Comparison of ENCODE assay signal across 25 cellular contexts in genomic region chr7:50370884-50371283, GRCh38.
DNase-seq lines count a peak whose midpoint lies in the region; ATAC-seq and TF ChIP-seq lines count a peak whose summit lies in the region.
"Had no signal": no experiment of that assay in that cellular context is flagged by ENCODE, and none has a peak within 500 bp of the region (broad histone marks: within the 10 kb centered on the region; RNA-seq: fewer than 3 reads in every experiment).

No MANE protein-coding gene starts in this region.

- intact Hi-C loops in CD4-positive, alpha-beta memory T cell (cut with micrococcal nuclease), result no loop called here
- intact Hi-C loops in activated T-helper 1 cell treated with anti-CD3 and anti-CD28 coated beads, Interleukin-12 subunit alpha, Interleukin-12 subunit beta, Interleukin-2, Interleukin-4 antibody, amounts not matched to agents 30 ng/mL and 10 ng/mL and 1 ng/mL, durations not matched to agents 14 hours and 24 hours and 36 hours (cut with micrococcal nuclease), result loop anchor here (5.0 kb wide), 1 partner anchor 76 kb away; no protein-coding TSS in a partner anchor

- peaks cover 69 to 93% of the 10 kb centered on the region in 2 donors for H3K36me3 Mint-ChIP-seq in CD4-positive, alpha-beta memory T cell
- H3K36me3 Mint-ChIP-seq in activated T-helper 1 cell treated with anti-CD3 and anti-CD28 coated beads, Interleukin-12 subunit alpha, Interleukin-12 subunit beta, Interleukin-2, Interleukin-4 antibody, amounts not matched to agents 30 ng/mL and 10 ng/mL and 1 ng/mL, durations not matched to agents 14 hours and 24 hours and 36 hours (ENCODE audit: low read depth), result peaks cover 67% of the 10 kb centered on the region
- peaks cover 26 to 37% of the 10 kb centered on the region in 2 donors for H3K36me3 Mint-ChIP-seq in naive B cell

- peak; percentile 58 for DNase-seq in activated CD8-positive, alpha-beta memory T cell treated with anti-CD3 and anti-CD28 coated beads for 24 hours
- no peak for DNase-seq in activated CD8-positive, alpha-beta memory T cell treated with anti-CD3 and anti-CD28 coated beads, Interleukin-2, amount 50 U/mL, for 48 hours
- no peak for DNase-seq in CD4-positive, alpha-beta memory T cell
- DNase-seq in activated T-helper 1 cell treated with anti-CD3 and anti-CD28 coated beads, Interleukin-12 subunit alpha, Interleukin-12 subunit beta, Interleukin-2, Interleukin-4 antibody, amounts not matched to agents 30 ng/mL and 10 ng/mL and 1 ng/mL, durations not matched to agents 14 hours and 24 hours and 36 hours (ENCODE audit: low spot score), result no peak
- DNase-seq in naive B cell (no peak), H7 (no peak), tibial nerve (ENCODE audit: low spot score in 2 of 2) (no peak)
- DNase-seq: activated CD4-positive, alpha-beta T cell treated with anti-CD3 and anti-CD28 coated beads for 48 hours; DMS153; heart left ventricle; NCI-H1105 treated with DMSO at 0.1 percent for 48 hours; NCI-H2081; nephron progenitor cell; OCI-M1; sigmoid colon; stimulated activated CD8-positive, alpha-beta memory T cell treated with anti-CD3 and anti-CD28 coated beads, Interleukin-4, amount 100 ng/mL, for 48 hours; uterus had no signal

- POLR2A ChIA-PET in CD4-positive, alpha-beta memory T cell (lab: Charles Lee; ENCODE audit: partially characterized antibody), result interaction anchor here (1.3 to 40.8 kb wide), 8 partner anchors 8 to 188 kb away, joined by 3 to 2673 read pairs (median 25); partner anchors contain the start of gene IKZF1

- H3K27ac ChIP-seq in CD4-positive, alpha-beta memory T cell (ENCODE audit: low read depth, low read length), result peak overlapping the region; percentile 57
- H3K27ac ChIP-seq in tibial nerve, result no peak overlapping the region
- H3K27ac ChIP-seq: C4-2B, cardiac muscle cell, heart left ventricle, HL-60, sigmoid colon, suprapubic skin, uterus had no signal

- H3K4me1 ChIP-seq in CD4-positive, alpha-beta memory T cell (ENCODE audit: insufficient read depth, low read length), result peaks cover 97% of the 10 kb centered on the region
- H3K4me1 ChIP-seq in tibial nerve, result no peaks in the 10 kb centered on the region
- H3K4me1 ChIP-seq: sigmoid colon, suprapubic skin, uterus had no signal

- TF ChIP-seq EP300 in tibial nerve (IDR thresholded peaks at IDR 0.05), result no peak

- H3K4me1 Mint-ChIP-seq in CD4-positive, alpha-beta memory T cell, result peaks cover 75 to 97% (median 92%) of the 10 kb centered on the region in 4 donors
- H3K4me1 Mint-ChIP-seq in activated T-helper 1 cell treated with anti-CD3 and anti-CD28 coated beads, Interleukin-12 subunit alpha, Interleukin-12 subunit beta, Interleukin-2, Interleukin-4 antibody, amounts not matched to agents 30 ng/mL and 10 ng/mL and 1 ng/mL, durations not matched to agents 14 hours and 24 hours and 36 hours (ENCODE audit: low read depth), result peaks cover 100% of the 10 kb centered on the region
- peaks cover 49 to 72% (median 59%) of the 10 kb centered on the region in 3 donors for H3K4me1 Mint-ChIP-seq in naive B cell
- H3K4me1 Mint-ChIP-seq: nephron progenitor cell had no signal

- TF ChIP-seq CTCF in tibial nerve (IDR thresholded peaks at IDR 0.05), result no peak

- no peaks in the 10 kb centered on the region for H3K27me3 Mint-ChIP-seq in CD4-positive, alpha-beta memory T cell
- H3K27me3 Mint-ChIP-seq in activated T-helper 1 cell treated with anti-CD3 and anti-CD28 coated beads, Interleukin-12 subunit alpha, Interleukin-12 subunit beta, Interleukin-2, Interleukin-4 antibody, amounts not matched to agents 30 ng/mL and 10 ng/mL and 1 ng/mL, durations not matched to agents 14 hours and 24 hours and 36 hours (ENCODE audit: insufficient read depth), result no peaks in the 10 kb centered on the region
- no peaks in the 10 kb centered on the region for H3K27me3 Mint-ChIP-seq in naive B cell

- H3K27ac Mint-ChIP-seq in CD4-positive, alpha-beta memory T cell, result peak overlapping the region in 6 of 7 donors; percentile 51 to 93 (median 90)
- H3K27ac Mint-ChIP-seq in activated T-helper 1 cell treated with anti-CD3 and anti-CD28 coated beads, Interleukin-12 subunit alpha, Interleukin-12 subunit beta, Interleukin-2, Interleukin-4 antibody, amounts not matched to agents 30 ng/mL and 10 ng/mL and 1 ng/mL, durations not matched to agents 14 hours and 24 hours and 36 hours, result peak overlapping the region; percentile 94
- H3K27ac Mint-ChIP-seq in naive B cell, result peak overlapping the region; percentile 65 to 91 (median 85)
- H3K27ac Mint-ChIP-seq: nephron progenitor cell had no signal

- no peak for TF ChIP-seq POLR2A in tibial nerve (IDR thresholded peaks at IDR 0.05)

- peaks cover 43% of the 10 kb centered on the region for H3K36me3 ChIP-seq in CD4-positive, alpha-beta memory T cell (ENCODE audit: insufficient read depth, low read length)
- H3K36me3 ChIP-seq in H7 (replicated peaks; ENCODE audit: control insufficient read depth, insufficient read depth, low read length), result no peaks in the 10 kb centered on the region
- no peaks in the 10 kb centered on the region for H3K36me3 ChIP-seq in tibial nerve
- H3K36me3 ChIP-seq: cardiac muscle cell, sigmoid colon, suprapubic skin, uterus had no signal

- ATAC-seq in naive B cell (ENCODE audit: low read depth in 2 of 2), result no peak
- no peak for ATAC-seq in GM18517 (IDR thresholded peaks at IDR 0.05; ENCODE audit: unreplicated experiment)
- ATAC-seq: heart left ventricle, HepG2, left lobe of liver, Right ventricle myocardium inferior had no signal

- no peaks in the 10 kb centered on the region for H3K27me3 ChIP-seq in CD4-positive, alpha-beta memory T cell (ENCODE audit: insufficient read depth, low read length)
- H3K27me3 ChIP-seq in H7 (ENCODE audit: control insufficient read depth, insufficient read depth, low read length) (no peaks in the 10 kb centered on the region), tibial nerve (no peaks in the 10 kb centered on the region)
- H3K27me3 ChIP-seq: heart left ventricle, sigmoid colon, suprapubic skin, uterus had no signal

- H3K4me3 Mint-ChIP-seq in CD4-positive, alpha-beta memory T cell, result peak overlapping the region in 5 of 8 donors; percentile 0 to 79 (median 32)
- no peak overlapping the region for H3K4me3 Mint-ChIP-seq in activated T-helper 1 cell treated with anti-CD3 and anti-CD28 coated beads, Interleukin-12 subunit alpha, Interleukin-12 subunit beta, Interleukin-2, Interleukin-4 antibody, amounts not matched to agents 30 ng/mL and 10 ng/mL and 1 ng/mL, durations not matched to agents 14 hours and 24 hours and 36 hours
- peak overlapping the region in 1 of 8 donors; percentile 65 for H3K4me3 Mint-ChIP-seq in naive B cell
- H3K4me3 Mint-ChIP-seq: nephron progenitor cell had no signal

- 89 to 93% methylated on average over 7 of the region's 7 CpGs for WGBS in tibial nerve, 2 donors

- CTCF ChIA-PET in CD4-positive, alpha-beta memory T cell (lab: Charles Lee; ENCODE audit: partially characterized antibody), result interaction anchor here (0.9 to 21.6 kb wide), 8 partner anchors 32 to 228 kb away, joined by 3 to 424 read pairs (median 66); partner anchors contain the start of gene IKZF1

- peaks cover 0 to 2% (median 0%) of the 10 kb centered on the region in 8 donors for H3K9me3 Mint-ChIP-seq in CD4-positive, alpha-beta memory T cell
- H3K9me3 Mint-ChIP-seq in activated T-helper 1 cell treated with anti-CD3 and anti-CD28 coated beads, Interleukin-12 subunit alpha, Interleukin-12 subunit beta, Interleukin-2, Interleukin-4 antibody, amounts not matched to agents 30 ng/mL and 10 ng/mL and 1 ng/mL, durations not matched to agents 14 hours and 24 hours and 36 hours, result no peaks in the 10 kb centered on the region
- H3K9me3 Mint-ChIP-seq in naive B cell, result peaks cover 1 to 9% (median 4%) of the 10 kb centered on the region in 7 donors

- H3K4me3 ChIP-seq in CD4-positive, alpha-beta memory T cell (ENCODE audit: low read length in 2 of 2), result no peak overlapping the region
- H3K4me3 ChIP-seq in H7 (ENCODE audit: insufficient read depth, low read depth, low read length) (no peak overlapping the region), tibial nerve (no peak overlapping the region)
- H3K4me3 ChIP-seq: cardiac muscle cell, heart left ventricle, sigmoid colon, suprapubic skin, uterus had no signal

- H3K9me3 ChIP-seq in CD4-positive, alpha-beta memory T cell (ENCODE audit: control insufficient read depth in 1 of 2, low read length in 2 of 2), result no peaks in the 10 kb centered on the region
- peaks cover 0 to 15% (median 0%) of the 10 kb centered on the region in 4 donors for H3K9me3 ChIP-seq in tibial nerve
- H3K9me3 ChIP-seq: suprapubic skin, uterus had no signal
